11 cellular contexts compared by ENCODE assay signal in genomic region chr3:195385526-195385925, GRCh38. TPM values are rescaled to one million over a fixed set of nuclear protein-coding genes. Genes with fewer than 3 reads are reported as not detected.
DNase-seq lines count a peak whose midpoint lies in the region; ATAC-seq and TF ChIP-seq lines count a peak whose summit lies in the region.
"Had no signal": no experiment of that assay in that cellular context is flagged by ENCODE, and none has a peak within 500 bp of the region (broad histone marks: within the 10 kb centered on the region; RNA-seq: fewer than 3 reads in every experiment).

No MANE protein-coding gene starts in this region.

- H3F3A ChIP-seq in PC-9 (ENCODE audit: insufficient read depth, low read depth), result peaks cover 14% of the 10 kb centered on the region; the same call in 1 of the 2 replicates

- H3K27me3 ChIP-seq in PC-9 (ENCODE audit: insufficient read depth, low read depth) (no peaks in the 10 kb centered on the region), neuronal stem cell (ENCODE audit: control insufficient read depth in 3 of 3, insufficient read depth in 3 of 3, low read depth in 1 of 3, low read length in 3 of 3) (no peaks in the 10 kb centered on the region), vagina (no peaks in the 10 kb centered on the region)

- no peak overlapping the region for H2BK120ac ChIP-seq in neuronal stem cell (ENCODE audit: low read depth, low read length)

- no TSS peak for BruUV-seq in PC-9 (replicated peaks; lab: Mats Ljungman, UMichigan)

- intact Hi-C loops in PC-9 (cut with micrococcal nuclease; ENCODE audit: unreplicated experiment), result loop anchor here (5.0 kb wide), 1 partner anchor 57 kb away; the partner anchor contains the start of gene ACAP2
- intact Hi-C loops in vagina (cut with DNase I), result no loop called here

- H3K4me1 ChIP-seq in PC-9 (replicated peaks; ENCODE audit: insufficient read depth) (peaks cover 35% of the 10 kb centered on the region), neuronal stem cell (ENCODE audit: control insufficient read depth in 2 of 2, insufficient read depth in 1 of 2, low read depth in 1 of 2, low read length in 2 of 2) (peaks cover 4 to 5% of the 10 kb centered on the region in 2 donors), vagina (no peaks in the 10 kb centered on the region)

- H3K4me3 Mint-ChIP-seq in nephron progenitor cell, result no peak overlapping the region
- H3K4me3 Mint-ChIP-seq: activated naive CD8-positive, alpha-beta T cell had no signal

- H3K4me2 ChIP-seq in PC-9 (no peak overlapping the region), neuronal stem cell (ENCODE audit: insufficient read depth, low read length, poor library complexity, severe bottlenecking) (no peak overlapping the region)

- no peak overlapping the region for H4K91ac ChIP-seq in neuronal stem cell (ENCODE audit: low read depth, low read length, poor library complexity)

- no peaks in the 10 kb centered on the region for H3K27me3 Mint-ChIP-seq in nephron progenitor cell (ENCODE audit: low read depth, poor library complexity)
- H3K27me3 Mint-ChIP-seq: activated naive CD8-positive, alpha-beta T cell had no signal

- no peak for TF ChIP-seq POLR2A in vagina (IDR thresholded peaks at IDR 0.05)

- 0 out of 2 replicates have a peak, but pooled peaks cover 8% of the 10 kb centered on the region for H3K79me2 ChIP-seq in PC-9 (ENCODE audit: low read depth)

- no peaks in the 10 kb centered on the region for H3K9me3 Mint-ChIP-seq in nephron progenitor cell

- H3K9me2 ChIP-seq in PC-9 (ENCODE audit: insufficient read depth), result no peaks in the 10 kb centered on the region

- no peak overlapping the region for H3K23ac ChIP-seq in neuronal stem cell (ENCODE audit: low read depth, low read length, poor library complexity)

- no peak overlapping the region for H2AK5ac ChIP-seq in neuronal stem cell (ENCODE audit: low read depth, low read length)

- no peak overlapping the region for H2BK12ac ChIP-seq in neuronal stem cell (ENCODE audit: low read length)

- TF ChIP-seq CTCF in PC-9 (conservative IDR thresholded peaks at IDR 0.05) (no peak), epithelial cell of proximal tubule (conservative IDR thresholded peaks at IDR 0.05; ENCODE audit: low read depth, low read length) (no peak), nephron progenitor cell (IDR thresholded peaks at IDR 0.05) (no peak), vagina (IDR thresholded peaks at IDR 0.05) (no peak)

- no peak overlapping the region for H3K14ac ChIP-seq in neuronal stem cell (ENCODE audit: low read length)

- DNase-seq in ELR (ENCODE audit: low read depth) (peak; percentile 57), PC-9 (peak; percentile 10 to 77), epithelial cell of proximal tubule (ENCODE audit: low read depth) (peak; percentile 29), neuronal stem cell (ENCODE audit: low spot score) (peak; percentile 18), HPDE6-E6E7 (ENCODE audit: extremely low spot score) (no peak), nephron progenitor cell (no peak), vagina (ENCODE audit: extremely low spot score in 2 of 2) (no peak)
- DNase-seq: activated CD4-positive, alpha-beta T cell treated with anti-CD3 and anti-CD28 coated beads for 4 hours; NCI-H345 had no signal

- H4K8ac ChIP-seq in neuronal stem cell (ENCODE audit: low read depth, low read length), result no peak overlapping the region

- H3K4me1 Mint-ChIP-seq in nephron progenitor cell, result peaks cover 10% of the 10 kb centered on the region

- H3K36me3 ChIP-seq in PC-9 (ENCODE audit: low read depth), result peaks cover 9% of the 10 kb centered on the region; the same call in 1 of the 2 replicates
- peaks cover 0 to 11% of the 10 kb centered on the region in 2 donors for H3K36me3 ChIP-seq in neuronal stem cell (replicated peaks in 1 of 2; ENCODE audit: control insufficient read depth in 2 of 2, insufficient read depth in 2 of 2, low read length in 2 of 2)
- no peaks in the 10 kb centered on the region for H3K36me3 ChIP-seq in vagina

- no peaks in the 10 kb centered on the region for H3K79me1 ChIP-seq in neuronal stem cell (ENCODE audit: low read depth, low read length)

- no peak overlapping the region for H3K18ac ChIP-seq in neuronal stem cell (ENCODE audit: low read length)

- H3K4me3 ChIP-seq in PC-9 (no peak overlapping the region), epithelial cell of proximal tubule (ENCODE audit: low read depth, low read length) (no peak overlapping the region), neuronal stem cell (ENCODE audit: low read length in 2 of 2) (no peak overlapping the region), vagina (no peak overlapping the region)

- POLR2A ChIA-PET in PC-9 (lab: Charles Lee; ENCODE audit: unreplicated experiment), result interaction anchor here (0.5 kb wide), 1 partner anchor 510 kb away, joined by 6 read pairs; no protein-coding TSS in a partner anchor

- H3K9me3 ChIP-seq in PC-9 (ENCODE audit: insufficient read depth, low read depth) (no peaks in the 10 kb centered on the region), neuronal stem cell (replicated peaks in 1 of 2; ENCODE audit: control insufficient read depth in 2 of 2, insufficient read depth in 1 of 2, low read depth in 1 of 2, low read length in 2 of 2) (no peaks in the 10 kb centered on the region), vagina (no peaks in the 10 kb centered on the region)

- no peak overlapping the region for H3K9ac ChIP-seq in neuronal stem cell (ENCODE audit: low read depth, low read length, poor library complexity)

- H2BK15ac ChIP-seq in neuronal stem cell (ENCODE audit: low read length), result no peak overlapping the region

- H3K4ac ChIP-seq in neuronal stem cell (ENCODE audit: low read length), result no peak overlapping the region

- peaks cover 10% of the 10 kb centered on the region for H3K36me3 Mint-ChIP-seq in nephron progenitor cell (ENCODE audit: low read depth)

- no CpG with 5 or more reads among the region's 2 CpGs for WGBS in neuronal stem cell (ENCODE audit: extremely low coverage in 2 of 2, insufficient read length in 2 of 2, insufficient replicate concordance in 1 of 2), 2 donors

- H4K20me1 ChIP-seq in PC-9 (ENCODE audit: insufficient read depth), result no peaks in the 10 kb centered on the region; the same call in 1 of the 2 replicates

- no peak overlapping the region for H3K27ac Mint-ChIP-seq in nephron progenitor cell
- H3K27ac Mint-ChIP-seq: activated naive CD8-positive, alpha-beta T cell had no signal

- CTCF ChIA-PET in PC-9 (lab: Charles Lee), result no interaction called here

- H2BK5ac ChIP-seq in neuronal stem cell (ENCODE audit: low read length), result no peak overlapping the region

- ATAC-seq in HG02981 (IDR thresholded peaks at IDR 0.05; ENCODE audit: unreplicated experiment), result no peak

- H2AFZ ChIP-seq in PC-9 (no peak overlapping the region), neuronal stem cell (ENCODE audit: low read length) (no peak overlapping the region)

- H3K27ac ChIP-seq in PC-9 (0 out of 2 replicates have a peak overlapping the region, but pooled peaks have one; percentile 1), neuronal stem cell (replicated peaks; ENCODE audit: low read length) (peak overlapping the region; percentile 48), vagina (no peak overlapping the region)

RNA-seq across cellular contexts. Expression of gene ACAP2, which starts 57.3 kb away (rescaled TPM):
- total RNA-seq in PC-9 (2021), result 67.9 and 71.0 TPM in 2 replicates
- 19.9 and 26.2 TPM in 2 replicates for total RNA-seq in epithelial cell of proximal tubule
- polyA plus RNA-seq in neuronal stem cell (2013, experiment 1 of 2), result 20.2 TPM
- 21.8 TPM for polyA plus RNA-seq in neuronal stem cell (2013, experiment 2 of 2)
- total RNA-seq in vagina, result 59.4 TPM

Comparison
In these comparisons a context has a peak if more than half of its experiments do, and no peak if none do; other contexts are left out.
1. DNase-seq: peak in ELR (single experiment), PC-9 (2 of 2), epithelial cell of proximal tubule (single experiment) and neuronal stem cell (single experiment); none in HPDE6-E6E7 (single experiment), nephron progenitor cell (single experiment) and vagina (0 of 2).